In the genomic region with DNA sequence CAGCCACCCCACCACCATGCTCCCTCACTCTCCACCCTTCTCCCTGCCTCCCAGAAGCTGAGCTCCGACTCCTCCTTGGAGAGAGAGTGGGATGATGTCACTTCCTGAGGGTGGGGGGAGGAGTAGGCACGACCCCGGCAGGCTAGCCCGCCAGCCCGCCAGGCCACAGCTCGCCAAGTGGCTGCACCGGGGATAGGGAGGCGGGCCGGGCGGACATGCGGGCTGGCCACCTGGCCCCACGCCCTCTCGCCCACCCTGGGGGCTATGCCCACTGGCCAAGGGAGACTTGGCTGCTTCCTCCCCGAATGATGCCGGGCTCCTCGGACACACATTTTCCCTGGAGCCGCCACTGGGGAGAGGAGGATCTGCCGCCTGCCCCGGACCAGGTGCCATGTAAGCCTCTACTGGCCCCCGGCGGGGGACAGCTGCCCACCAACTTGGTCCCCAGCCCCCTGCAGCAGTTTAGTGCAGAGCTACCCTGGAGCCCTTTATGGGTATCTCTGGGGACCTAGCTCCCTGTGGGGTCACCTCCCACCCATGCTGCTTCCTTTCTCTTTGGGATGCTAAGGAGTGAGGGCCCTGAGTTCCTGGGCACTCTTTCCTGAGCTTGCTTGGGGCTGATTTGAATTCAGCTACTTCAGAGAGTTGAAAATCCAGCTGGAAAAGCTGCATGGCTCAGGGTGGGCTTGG, we compare ENCODE assay signal across 7 cellular contexts. TPM values are rescaled to one million over a fixed set of nuclear protein-coding genes. Genes with fewer than 3 reads are reported as not detected.
A peak's percentile ranks its signal among the peaks of the same experiment; 100 is the strongest.
DNase-seq lines count a peak whose midpoint lies in the region; FAIRE-seq and TF ChIP-seq lines count a peak whose summit lies in the region.

No MANE protein-coding gene starts in this region.

- TSS peak; percentile 24 for BruUV-seq in endothelial cell of umbilical vein (replicated peaks; lab: Mats Ljungman, UMichigan)

- peak overlapping the region in 2 of 3 experiments; percentile 1 to 19 for H3K4me3 ChIP-seq in endothelial cell of umbilical vein (replicated peaks in 1 of 3; ENCODE audit: insufficient read depth in 1 of 3, low read depth in 1 of 3, low read length in 3 of 3)

- TF ChIP-seq CTCF in endothelial cell of umbilical vein (IDR thresholded peaks at IDR 0.05; ENCODE audit: extremely low read depth in 1 of 2, insufficient read depth in 1 of 2, low read depth in 1 of 2, low read length in 2 of 2) = no peak

- no peaks in the 10 kb centered on the region for H3K79me2 ChIP-seq in endothelial cell of umbilical vein (ENCODE audit: control insufficient read depth, insufficient read depth, low read length)

- CTCF ChIA-PET in endothelial cell of umbilical vein (lab: Charles Lee) = interaction anchor here (0.8 to 2.6 kb wide), 6 partner anchors 9 to 202 kb away, joined by 3 to 22 read pairs (median 4); no protein-coding TSS in a partner anchor

- DNase-seq in NCI-H2227 (lab: John Stamatoyannopoulos, UW; ENCODE audit: unreplicated experiment) = peak; percentile 84
- peak; percentile 64 for DNase-seq in endothelial cell of umbilical vein (ENCODE audit: low read depth, low spot score)
- peak; percentile 7 for DNase-seq in midbrain (lab: John Stamatoyannopoulos, UW)
- peak; percentile 90 for DNase-seq in urothelium cell line (ENCODE audit: low spot score)
- DNase-seq in RCC 7860 (ENCODE audit: low spot score) = no peak
- DNase-seq in germinal center (ENCODE audit: low spot score) = no peak
- DNase-seq in SIG-M5 treated with dmso at 0.1 percent for 504 hours (lab: John Stamatoyannopoulos, UW; ENCODE audit: unreplicated experiment) = no peak

- TF ChIP-seq POLR2A in endothelial cell of umbilical vein (IDR thresholded peaks at IDR 0.05; ENCODE audit: low read depth, low read length) = peak; percentile 16

- H3K36me3 ChIP-seq in endothelial cell of umbilical vein (ENCODE audit: control insufficient read depth in 2 of 2, extremely low read depth in 1 of 2, insufficient read depth in 2 of 2, low read length in 2 of 2) = no peaks in the 10 kb centered on the region

- peak overlapping the region; percentile 75 for H2AFZ ChIP-seq in endothelial cell of umbilical vein (ENCODE audit: low read depth, low read length)

- peak overlapping the region; percentile 54 for H3K4me2 ChIP-seq in endothelial cell of umbilical vein (ENCODE audit: insufficient read depth, low read length)

- POLR2A ChIA-PET in endothelial cell of umbilical vein (lab: Charles Lee) = interaction anchor here (0.6 to 1.3 kb wide), 3 partner anchors 15 to 719 kb away, joined by 3 to 6 read pairs (median 4); no protein-coding TSS in a partner anchor

- intact Hi-C loops in endothelial cell of umbilical vein (cut with micrococcal nuclease) = loop anchor here (5.0 kb wide), 1 partner anchor 36 kb away; the partner anchor contains the start of gene DAGLA

- H4K20me1 ChIP-seq in endothelial cell of umbilical vein (replicated peaks; ENCODE audit: control insufficient read depth, extremely low read depth, insufficient read depth, low read length) = no peaks in the 10 kb centered on the region

- dilution Hi-C loops in endothelial cell of umbilical vein (cut with MboI; ENCODE audit: extremely low pct_ligation_motif_present, low sequenced_read_pairs) = no loop called here

- H3K4me1 ChIP-seq in endothelial cell of umbilical vein (ENCODE audit: control insufficient read depth, extremely low read depth, insufficient read depth, low read length) = peaks cover 28% of the 10 kb centered on the region

- no peaks in the 10 kb centered on the region for H3K9me1 ChIP-seq in endothelial cell of umbilical vein (replicated peaks; ENCODE audit: control insufficient read depth, extremely low read depth, insufficient read depth, low read length)

- H3K9me3 ChIP-seq in endothelial cell of umbilical vein (replicated peaks; ENCODE audit: control insufficient read depth, insufficient read depth, low read length) = no peaks in the 10 kb centered on the region

- H3K9ac ChIP-seq in endothelial cell of umbilical vein (replicated peaks; ENCODE audit: extremely low read depth, insufficient read depth, low read length) = no peak overlapping the region

- H3K27ac ChIP-seq in endothelial cell of umbilical vein (ENCODE audit: insufficient read depth, low read depth, low read length) = peak overlapping the region; percentile 32

- H3K27me3 ChIP-seq in endothelial cell of umbilical vein (ENCODE audit: control insufficient read depth in 2 of 2, insufficient read depth in 2 of 2, low read length in 2 of 2) = no peaks in the 10 kb centered on the region

- FAIRE-seq in endothelial cell of umbilical vein (lab: Jason Lieb, UNC) (peak; percentile 85), urothelium cell line (lab: Jason Lieb, UNC) (peak; percentile 90), RCC 7860 (lab: Jason Lieb, UNC) (no peak)

TF ChIP-seq in endothelial cell of umbilical vein, 7 proteins besides CTCF, POLR2A, EP300 and RAD21:
- TF ChIP-seq FOS (IDR thresholded peaks at IDR 0.05; ENCODE audit: borderline replicate concordance, insufficient read depth, low read length) (no peak), GATA2 (IDR thresholded peaks at IDR 0.05; ENCODE audit: insufficient read depth, insufficient read length, low read depth, low read length) (no peak), POLR2AphosphoS5 (IDR thresholded peaks at IDR 0.05; ENCODE audit: insufficient read depth, low read depth, low read length) (peak; percentile 55), JUN (IDR thresholded peaks at IDR 0.05; ENCODE audit: borderline replicate concordance, insufficient read depth, insufficient read length, low read depth) (peak; percentile 40), MYC (IDR thresholded peaks at IDR 0.05; ENCODE audit: low read depth, low read length) (no peak)
- TF ChIP-seq, protein P1, sequence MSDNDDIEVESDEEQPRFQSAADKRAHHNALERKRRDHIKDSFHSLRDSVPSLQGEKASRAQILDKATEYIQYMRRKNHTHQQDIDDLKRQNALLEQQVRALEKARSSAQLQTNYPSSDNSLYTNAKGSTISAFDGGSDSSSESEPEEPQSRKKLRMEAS (IDR thresholded peaks at IDR 0.05; ENCODE audit: insufficient read depth, insufficient read length) = no peak

RNA-seq across cellular contexts. Expression of gene MYRF, which starts 33.7 kb away (rescaled TPM):
- 0.82 and 1.8 TPM in 2 replicates for total RNA-seq in endothelial cell of umbilical vein
- 0.98 and 1.1 TPM in 2 replicates for polyA plus RNA-seq in endothelial cell of umbilical vein
- polyA plus RNA-seq in endothelial cell of umbilical vein (2011; cell fraction: cytosol; rRNA removed) = 0.49 and 0.62 TPM in 2 replicates
- polyA plus RNA-seq in endothelial cell of umbilical vein (2011; cell fraction: nucleus; rRNA removed) = 1.5 and 2.2 TPM in 2 replicates
- polyA plus RNA-seq in endothelial cell of umbilical vein (2012) = 0.72 and 2.0 TPM in 2 replicates
- 1.3 and 1.5 TPM in 2 replicates for polyA minus RNA-seq in endothelial cell of umbilical vein
- polyA minus RNA-seq in endothelial cell of umbilical vein (2011; cell fraction: cytosol; rRNA and poly(A)+ RNA removed) = 0.31 TPM
- 0.63 and 1.0 TPM in 2 replicates for polyA minus RNA-seq in endothelial cell of umbilical vein (2011; cell fraction: nucleus; rRNA and poly(A)+ RNA removed)

RNA-seq across cellular contexts. Expression of gene DAGLA, which starts 38.6 kb away (rescaled TPM):
- total RNA-seq in endothelial cell of umbilical vein = 3.5 and 4.7 TPM in 2 replicates
- polyA plus RNA-seq in endothelial cell of umbilical vein = 2.5 and 2.9 TPM in 2 replicates
- 2.1 and 2.6 TPM in 2 replicates for polyA plus RNA-seq in endothelial cell of umbilical vein (2011; cell fraction: cytosol; rRNA removed)
- 3.7 and 4.6 TPM in 2 replicates for polyA plus RNA-seq in endothelial cell of umbilical vein (2011; cell fraction: nucleus; rRNA removed)
- polyA plus RNA-seq in endothelial cell of umbilical vein (2012) = 3.1 and 3.7 TPM in 2 replicates
- polyA minus RNA-seq in endothelial cell of umbilical vein = 3.9 and 4.6 TPM in 2 replicates
- polyA minus RNA-seq in endothelial cell of umbilical vein (2011; cell fraction: cytosol; rRNA and poly(A)+ RNA removed) = 1.7 TPM
- polyA minus RNA-seq in endothelial cell of umbilical vein (2011; cell fraction: nucleus; rRNA and poly(A)+ RNA removed) = 2.9 and 4.1 TPM in 2 replicates

Comparison
In these comparisons a context has a peak if more than half of its experiments do, and no peak if none do; other contexts are left out.
1. DNase-seq: peak in NCI-H2227 (single experiment), endothelial cell of umbilical vein (single experiment), midbrain (single experiment) and urothelium cell line (single experiment); none in RCC 7860 (single experiment), germinal center (single experiment) and SIG-M5 treated with dmso at 0.1 percent for 504 hours (single experiment).